In the genomic region with DNA sequence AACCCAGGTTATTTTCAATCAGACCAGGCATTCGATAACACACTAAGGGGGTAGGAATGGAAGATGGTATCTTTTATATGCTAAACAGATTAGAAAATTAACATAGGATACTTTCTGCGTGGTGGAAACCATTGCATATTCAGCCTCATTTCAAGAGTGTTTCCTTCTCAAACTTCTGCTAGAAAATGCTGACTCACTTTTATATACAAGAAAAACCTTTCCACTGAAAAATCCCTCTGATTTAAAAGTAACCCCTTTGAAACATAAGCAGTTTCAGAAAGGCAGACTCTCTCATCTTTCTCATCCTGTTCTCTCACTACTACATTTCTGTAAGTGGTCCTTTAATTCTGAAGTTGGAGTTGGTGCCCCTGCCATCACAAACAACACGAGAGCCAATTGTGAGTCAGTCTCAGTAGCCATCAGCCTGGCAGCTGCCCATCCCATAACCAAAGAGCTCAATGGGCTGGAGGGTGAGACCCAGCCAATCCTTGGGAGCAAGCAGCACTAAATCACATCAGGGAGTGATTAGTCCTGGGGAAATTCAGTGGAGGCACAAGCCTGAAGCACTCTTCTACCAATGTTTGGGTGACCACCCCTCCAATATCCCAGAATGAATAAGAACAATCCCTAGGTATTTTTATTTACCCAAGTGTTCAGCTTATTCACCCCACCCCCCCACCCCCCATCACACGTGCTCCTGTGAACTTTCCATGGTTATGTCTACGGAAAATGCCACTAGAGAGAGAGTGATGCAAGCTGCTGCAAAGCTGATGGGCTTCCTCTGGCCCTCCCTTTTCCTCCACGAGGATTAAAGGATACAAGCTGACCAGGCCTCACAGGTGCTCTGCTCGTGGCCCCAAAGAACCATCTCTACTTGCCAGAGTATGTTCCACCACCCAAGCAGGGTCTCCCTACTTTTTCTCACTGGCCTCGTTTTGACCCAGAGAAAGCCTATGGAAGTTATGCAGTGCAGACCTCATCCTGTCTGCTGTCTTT, we compare ENCODE assay signal across 1 cellular context.
TF ChIP-seq lines count a peak whose summit lies in the region.

No MANE protein-coding gene starts in this region.

TF ChIP-seq in K562, 482 proteins besides CTCF, POLR2A, EP300 and RAD21 (continued from another document and continues in another):
- TF ChIP-seq, protein P1, sequence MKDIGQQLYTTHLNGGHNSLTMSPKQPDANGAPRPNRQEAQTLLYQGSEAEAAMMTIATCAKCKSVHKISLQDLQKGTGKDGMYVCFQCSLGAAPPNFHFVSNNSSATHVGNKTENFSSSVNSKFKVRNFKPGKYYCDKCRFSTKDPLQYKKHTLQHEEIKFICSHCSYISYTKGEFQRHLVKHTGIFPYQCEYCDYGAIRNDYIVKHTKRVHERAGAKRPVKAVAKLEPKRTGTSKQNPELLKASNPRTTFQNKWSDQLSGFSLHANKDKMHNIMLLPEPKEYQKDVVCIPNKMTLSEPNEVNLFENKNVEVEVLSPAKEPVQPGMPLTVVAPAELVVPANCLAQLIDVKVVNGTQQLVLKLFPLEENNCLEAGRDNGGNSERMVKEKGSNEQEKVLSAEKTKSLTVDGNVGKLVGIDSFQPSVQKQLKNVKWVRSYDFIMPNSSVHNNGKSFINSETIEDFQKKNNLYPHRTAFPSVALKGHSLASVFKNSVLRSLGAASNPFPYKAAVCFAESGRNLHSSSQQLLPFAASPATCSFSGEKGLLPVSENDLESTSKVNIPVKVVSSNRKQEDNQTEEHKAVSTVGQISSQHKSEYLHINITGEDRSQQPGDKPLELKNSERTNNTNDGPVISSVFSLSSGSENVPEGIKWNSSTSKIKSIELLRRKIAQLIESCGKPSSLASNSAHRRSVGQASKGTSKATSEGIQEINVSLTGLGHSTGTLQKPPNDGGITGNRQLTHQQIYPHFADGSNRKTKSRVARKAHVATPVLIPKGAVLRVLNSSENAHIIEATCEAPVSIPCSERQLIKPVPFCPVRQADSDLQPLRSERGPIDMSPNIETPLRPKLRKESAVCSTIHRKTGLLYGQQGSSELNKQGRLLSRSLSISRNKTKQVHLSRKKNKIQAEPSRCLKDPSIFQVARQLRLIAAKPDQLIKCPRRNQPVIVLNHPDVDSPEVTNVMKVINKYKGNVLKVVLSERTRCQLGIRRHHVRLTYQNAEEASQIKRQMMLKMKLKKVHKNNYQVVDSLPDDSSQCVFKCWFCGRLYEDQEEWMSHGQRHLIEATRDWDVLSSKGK (CRISPR knock-in tag; IDR thresholded peaks at IDR 0.05), result no peak
- TF ChIP-seq HDGF (IDR thresholded peaks at IDR 0.05) (no peak), HOMEZ (CRISPR knock-in tag; IDR thresholded peaks at IDR 0.05) (no peak), SRF (CRISPR knock-in tag; IDR thresholded peaks at IDR 0.05) (no peak), TBP (optimal IDR thresholded peaks at IDR 0.05; ENCODE audit: low read depth, low read length) (no peak), DPF2 (IDR thresholded peaks at IDR 0.05) (no peak), NUFIP1 (IDR thresholded peaks at IDR 0.05; ENCODE audit: partially characterized antibody) (no peak), MAFK (IDR thresholded peaks at IDR 0.05; ENCODE audit: low read length) (peak; percentile 64), CEBPB (tag; IDR thresholded peaks at IDR 0.05) (no peak), MYC (IDR thresholded peaks at IDR 0.05; ENCODE audit: low read depth, low read length) (peak; percentile 32; the same call in 1 of the 2 replicates), MYC (CRISPR knock-in tag; IDR thresholded peaks at IDR 0.05; ENCODE audit: borderline replicate concordance, low read depth) (no peak), JUNB (CRISPR knock-in tag; conservative IDR thresholded peaks at IDR 0.05) (no peak), RBM14 (IDR thresholded peaks at IDR 0.05; ENCODE audit: borderline replicate concordance, insufficient read depth, low read depth, low read length) (no peak), ZNF436 (CRISPR knock-in tag; IDR thresholded peaks at IDR 0.05) (no peak), SLC30A9 (CRISPR knock-in tag; IDR thresholded peaks at IDR 0.05) (no peak), ZNF695 (CRISPR knock-in tag; IDR thresholded peaks at IDR 0.05) (no peak), MEF2A (IDR thresholded peaks at IDR 0.05; ENCODE audit: control insufficient read depth, low read depth, low read length) (no peak), NFXL1 (CRISPR knock-in tag; IDR thresholded peaks at IDR 0.05) (peak; percentile 17; the same call in 1 of the 2 replicates), ILF3 (IDR thresholded peaks at IDR 0.05; ENCODE audit: borderline replicate concordance) (no peak), CSDE1 (IDR thresholded peaks at IDR 0.05) (no peak), NCOA6 (IDR thresholded peaks at IDR 0.05) (no peak), EHMT2 (IDR thresholded peaks at IDR 0.05) (no peak), NFE2L1 (tag; IDR thresholded peaks at IDR 0.05; ENCODE audit: borderline replicate concordance, low read depth) (peak; percentile 43; the same call in 1 of the 2 replicates), TBL1XR1 (IDR thresholded peaks at IDR 0.05; ENCODE audit: low read length in 2 of 2) (no peak), ILK (tag; IDR thresholded peaks at IDR 0.05; ENCODE audit: borderline replicate concordance, low read depth) (no peak), ZNF316 (IDR thresholded peaks at IDR 0.05) (peak; percentile 87), GATAD2B (IDR thresholded peaks at IDR 0.05; ENCODE audit: borderline replicate concordance) (no peak), NCOR1 (IDR thresholded peaks at IDR 0.05) (no peak), SMAD1 (IDR thresholded peaks at IDR 0.05; ENCODE audit: low read depth, low read length, partially characterized antibody) (no peak), CBFA2T3 (IDR thresholded peaks at IDR 0.05) (no peak), FUS (optimal IDR thresholded peaks at IDR 0.05; ENCODE audit: low read depth, low read length) (no peak), TRIM25 (IDR thresholded peaks at IDR 0.05; ENCODE audit: borderline replicate concordance) (no peak), ZC3H11A (IDR thresholded peaks at IDR 0.05; ENCODE audit: low read depth, low read length) (no peak), ZNF699 (CRISPR knock-in tag; IDR thresholded peaks at IDR 0.05; ENCODE audit: insufficient replicate concordance) (no peak), IRF9 (tag; IDR thresholded peaks at IDR 0.05) (no peak), MIER1 (IDR thresholded peaks at IDR 0.05; ENCODE audit: low read depth) (no peak), ZBTB33 (CRISPR knock-in tag; IDR thresholded peaks at IDR 0.05) (no peak), ESRRB (CRISPR knock-in tag; IDR thresholded peaks at IDR 0.05; ENCODE audit: borderline replicate concordance) (no peak), ARID1B (IDR thresholded peaks at IDR 0.05) (no peak), ATF3 (IDR thresholded peaks at IDR 0.05) (no peak), ATF3 (CRISPR knock-in tag; conservative IDR thresholded peaks at IDR 0.05) (no peak), SUPT5H (IDR thresholded peaks at IDR 0.05) (no peak), ELF4 (CRISPR knock-in tag; IDR thresholded peaks at IDR 0.05) (no peak), E2F5 (CRISPR knock-in tag; IDR thresholded peaks at IDR 0.05) (no peak), ZNF124 (CRISPR knock-in tag; IDR thresholded peaks at IDR 0.05) (no peak)
- TF ChIP-seq, protein P2, sequence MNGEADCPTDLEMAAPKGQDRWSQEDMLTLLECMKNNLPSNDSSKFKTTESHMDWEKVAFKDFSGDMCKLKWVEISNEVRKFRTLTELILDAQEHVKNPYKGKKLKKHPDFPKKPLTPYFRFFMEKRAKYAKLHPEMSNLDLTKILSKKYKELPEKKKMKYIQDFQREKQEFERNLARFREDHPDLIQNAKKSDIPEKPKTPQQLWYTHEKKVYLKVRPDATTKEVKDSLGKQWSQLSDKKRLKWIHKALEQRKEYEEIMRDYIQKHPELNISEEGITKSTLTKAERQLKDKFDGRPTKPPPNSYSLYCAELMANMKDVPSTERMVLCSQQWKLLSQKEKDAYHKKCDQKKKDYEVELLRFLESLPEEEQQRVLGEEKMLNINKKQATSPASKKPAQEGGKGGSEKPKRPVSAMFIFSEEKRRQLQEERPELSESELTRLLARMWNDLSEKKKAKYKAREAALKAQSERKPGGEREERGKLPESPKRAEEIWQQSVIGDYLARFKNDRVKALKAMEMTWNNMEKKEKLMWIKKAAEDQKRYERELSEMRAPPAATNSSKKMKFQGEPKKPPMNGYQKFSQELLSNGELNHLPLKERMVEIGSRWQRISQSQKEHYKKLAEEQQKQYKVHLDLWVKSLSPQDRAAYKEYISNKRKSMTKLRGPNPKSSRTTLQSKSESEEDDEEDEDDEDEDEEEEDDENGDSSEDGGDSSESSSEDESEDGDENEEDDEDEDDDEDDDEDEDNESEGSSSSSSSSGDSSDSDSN (IDR thresholded peaks at IDR 0.05; ENCODE audit: borderline replicate concordance in 1 of 2, low read depth in 2 of 2, low read length in 2 of 2), result no peak
- TF ChIP-seq, protein P3, sequence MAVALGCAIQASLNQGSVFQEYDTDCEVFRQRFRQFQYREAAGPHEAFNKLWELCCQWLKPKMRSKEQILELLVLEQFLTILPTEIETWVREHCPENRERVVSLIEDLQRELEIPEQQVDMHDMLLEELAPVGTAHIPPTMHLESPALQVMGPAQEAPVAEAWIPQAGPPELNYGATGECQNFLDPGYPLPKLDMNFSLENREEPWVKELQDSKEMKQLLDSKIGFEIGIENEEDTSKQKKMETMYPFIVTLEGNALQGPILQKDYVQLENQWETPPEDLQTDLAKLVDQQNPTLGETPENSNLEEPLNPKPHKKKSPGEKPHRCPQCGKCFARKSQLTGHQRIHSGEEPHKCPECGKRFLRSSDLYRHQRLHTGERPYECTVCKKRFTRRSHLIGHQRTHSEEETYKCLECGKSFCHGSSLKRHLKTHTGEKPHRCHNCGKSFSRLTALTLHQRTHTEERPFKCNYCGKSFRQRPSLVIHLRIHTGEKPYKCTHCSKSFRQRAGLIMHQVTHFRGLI (CRISPR knock-in tag; IDR thresholded peaks at IDR 0.05), result no peak
- TF ChIP-seq, protein P4, sequence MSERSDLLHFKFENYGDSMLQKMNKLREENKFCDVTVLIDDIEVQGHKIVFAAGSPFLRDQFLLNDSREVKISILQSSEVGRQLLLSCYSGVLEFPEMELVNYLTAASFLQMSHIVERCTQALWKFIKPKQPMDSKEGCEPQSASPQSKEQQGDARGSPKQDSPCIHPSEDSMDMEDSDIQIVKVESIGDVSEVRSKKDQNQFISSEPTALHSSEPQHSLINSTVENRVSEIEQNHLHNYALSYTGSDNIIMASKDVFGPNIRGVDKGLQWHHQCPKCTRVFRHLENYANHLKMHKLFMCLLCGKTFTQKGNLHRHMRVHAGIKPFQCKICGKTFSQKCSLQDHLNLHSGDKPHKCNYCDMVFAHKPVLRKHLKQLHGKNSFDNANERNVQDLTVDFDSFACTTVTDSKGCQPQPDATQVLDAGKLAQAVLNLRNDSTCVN (CRISPR knock-in tag; IDR thresholded peaks at IDR 0.05), result no peak
